ENCODE assay signal across 8 cellular contexts in genomic region chr6:24495516-24495847, GRCh38. TPM values are rescaled to one million over a fixed set of nuclear protein-coding genes. Genes with fewer than 3 reads are reported as not detected.
A peak's percentile ranks its signal among the peaks of the same experiment; 100 is the strongest.
DNase-seq lines count a peak whose midpoint lies in the region; ATAC-seq and TF ChIP-seq lines count a peak whose summit lies in the region.

No MANE protein-coding gene starts in this region.

- WGBS in sigmoid colon, 2 donors = 5 to 7% methylated on average over 13 of the region's 13 CpGs

- H3K27me3 ChIP-seq in ascending aorta (no peaks in the 10 kb centered on the region), sigmoid colon (no peaks in the 10 kb centered on the region)

- TF ChIP-seq CTCF in ascending aorta (IDR thresholded peaks at IDR 0.05) (no peak), sigmoid colon (IDR thresholded peaks at IDR 0.05) (peak in 1 of 4 experiments; percentile 18)

- H3K27ac ChIP-seq in ascending aorta (peak overlapping the region; percentile 84 to 89), sigmoid colon (peak overlapping the region; percentile 82 to 89 (median 85))

- ATAC-seq in GM19455 (IDR thresholded peaks at IDR 0.05; ENCODE audit: unreplicated experiment) (peak; percentile 53), HG03571 (IDR thresholded peaks at IDR 0.05; ENCODE audit: unreplicated experiment) (peak; percentile 37)

- TF ChIP-seq POLR2A in sigmoid colon (IDR thresholded peaks at IDR 0.05) = no peak

- intact Hi-C loops in ascending aorta (cut with DNase I) = loop anchor here (5.0 kb wide), 1 partner anchor 63 kb away; no protein-coding TSS in a partner anchor
- intact Hi-C loops in sigmoid colon (cut with DNase I) = loop anchor here (10.0 kb wide), 2 partner anchors 169 to 279 kb away; partner anchors contain the start of genes ACOT13, GMNN and TDP2

- TF ChIP-seq EP300 in sigmoid colon (IDR thresholded peaks at IDR 0.05) = no peak

- DNase-seq in COLO668 (lab: John Stamatoyannopoulos, UW; ENCODE audit: unreplicated experiment) = peak; percentile 25
- peak; percentile 46 for DNase-seq in SK-MEL-5 (ENCODE audit: low read depth, low spot score)
- DNase-seq in ascending aorta (ENCODE audit: low spot score in 2 of 2) = peak in 1 of 2 donors; percentile 81
- peak in 32 of 51 donors; percentile 3 to 64 (median 27) for DNase-seq in hypothalamus (lab: John Stamatoyannopoulos, UW)
- DNase-seq in sigmoid colon = peak; percentile 83
- DNase-seq in NCI-H82 (lab: John Stamatoyannopoulos, UW) = no peak

- in situ Hi-C loops in SK-MEL-5 (cut with HindIII; ENCODE audit: low pct_unique_long_range_greater_than_20kb, low sequenced_read_pairs) = no loop called here

- no peaks in the 10 kb centered on the region for H3K9me3 ChIP-seq in ascending aorta
- H3K9me3 ChIP-seq in sigmoid colon = no peaks in the 10 kb centered on the region

- peaks cover 0 to 9% of the 10 kb centered on the region in 2 donors for H3K4me1 ChIP-seq in ascending aorta
- H3K4me1 ChIP-seq in sigmoid colon = peaks cover 0 to 19% (median 12%) of the 10 kb centered on the region in 4 donors

- H3K4me3 ChIP-seq in ascending aorta = peak overlapping the region; percentile 74 to 82
- H3K4me3 ChIP-seq in sigmoid colon = peak overlapping the region; percentile 53 to 67 (median 66)

- H3K36me3 ChIP-seq in ascending aorta = peaks cover 0 to 2% of the 10 kb centered on the region in 2 donors
- H3K36me3 ChIP-seq in sigmoid colon = peaks cover 0 to 6% (median 0%) of the 10 kb centered on the region in 4 donors

RNA-seq across cellular contexts. Expression of gene ALDH5A1, which starts 0.7 kb away (rescaled TPM):
- 6.1 and 7.2 TPM in 2 replicates for total RNA-seq in SK-MEL-5 (2014; rRNA removed; shearing (Covaris generic))
- 9.4 and 13.2 TPM in 2 replicates for polyA plus RNA-seq in SK-MEL-5 (2015; cell fraction: cytosol; rRNA removed)
- polyA plus RNA-seq in SK-MEL-5 (2015; cell fraction: nucleus; rRNA removed) = 12.8 and 13.6 TPM in 2 replicates
- total RNA-seq in ascending aorta = 0.21 TPM
- 1 to 10 TPM; 2.6 to 5.0 (median 2.9) TPM for total RNA-seq in sigmoid colon
- polyA plus RNA-seq in sigmoid colon = 1 to 10 TPM; 2.4 to 4.5 (median 2.8) TPM

RNA-seq across cellular contexts. Expression of gene GPLD1, which starts 6.1 kb away (rescaled TPM):
- total RNA-seq in SK-MEL-5 (2014; rRNA removed; shearing (Covaris generic)) = 0.55 and 1.1 TPM in 2 replicates
- 1.1 TPM in 2 replicates for polyA plus RNA-seq in SK-MEL-5 (2015; cell fraction: cytosol; rRNA removed)
- polyA plus RNA-seq in SK-MEL-5 (2015; cell fraction: nucleus; rRNA removed) = 0.70 and 3.0 TPM in 2 replicates
- total RNA-seq in ascending aorta (3.5 TPM), sigmoid colon (1 to 10 TPM; 4.8 to 7.2 (median 5.6) TPM)
- under 1 TPM in 2 of 3 donors, not detected in 1; 0.52 to 0.60 TPM for polyA plus RNA-seq in sigmoid colon
